In the genomic region with DNA sequence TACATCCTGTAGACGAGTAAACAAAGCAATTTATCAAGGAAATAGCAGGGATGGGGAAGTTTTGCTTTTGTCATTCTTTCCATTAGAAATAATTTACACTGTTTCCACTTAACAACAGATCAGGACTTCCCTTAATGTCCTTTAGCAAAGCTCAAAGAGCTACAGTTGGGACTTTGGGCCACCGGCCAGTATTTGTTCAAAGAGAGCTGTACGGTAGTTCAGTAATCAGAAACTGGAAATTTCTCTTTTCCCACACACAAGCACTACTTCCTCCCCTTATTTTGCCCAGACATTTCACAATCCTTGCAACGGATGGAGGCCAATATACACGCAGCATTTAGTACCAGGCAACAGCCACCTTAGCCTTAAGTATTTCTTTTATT, we compare ENCODE assay signal across 9 cellular contexts. TPM values are rescaled to one million over a fixed set of nuclear protein-coding genes. Genes with fewer than 3 reads are reported as not detected.
DNase-seq lines count a peak whose midpoint lies in the region; ATAC-seq, FAIRE-seq and TF ChIP-seq lines count a peak whose summit lies in the region.
"Had no signal": no experiment of that assay in that cellular context is flagged by ENCODE, and none has a peak within 500 bp of the region (broad histone marks: within the 10 kb centered on the region; RNA-seq: fewer than 3 reads in every experiment).

No MANE protein-coding gene starts in this region.

- no peak overlapping the region for H3K18ac ChIP-seq in H9 (ENCODE audit: insufficient read length, low read depth, low read length)

- no peak overlapping the region for H4K5ac ChIP-seq in H9 (ENCODE audit: insufficient read length, low read depth, low read length)

- H3K27ac Mint-ChIP-seq in H9 = no peak overlapping the region

- H2BK12ac ChIP-seq in H9 (ENCODE audit: insufficient read length, low read depth, low read length) = no peak overlapping the region

- no peak overlapping the region for H2BK20ac ChIP-seq in H9 (ENCODE audit: low read depth, low read length, poor library complexity, severe bottlenecking)

- no peak overlapping the region for H3K56ac ChIP-seq in H9 (ENCODE audit: insufficient read length, low read depth, low read length)

- H3K4ac ChIP-seq in H9 (ENCODE audit: low read depth, low read length) = no peak overlapping the region

- peak; percentile 61 for ATAC-seq in gastroesophageal sphincter
- no peak for ATAC-seq in GM18505 (IDR thresholded peaks at IDR 0.05; ENCODE audit: unreplicated experiment)

- H3K9me3 ChIP-seq in gastroesophageal sphincter = no peaks in the 10 kb centered on the region
- no peaks in the 10 kb centered on the region for H3K9me3 ChIP-seq in prostate gland
- no peaks in the 10 kb centered on the region for H3K9me3 ChIP-seq in H9 (ENCODE audit: control insufficient read depth, low read depth, low read length)

- H3K27me3 ChIP-seq in gastroesophageal sphincter (peaks cover under 1% of the 10 kb centered on the region), prostate gland (replicated peaks; ENCODE audit: insufficient read depth) (no peaks in the 10 kb centered on the region), H9 (ENCODE audit: insufficient read depth, low read length) (no peaks in the 10 kb centered on the region)

- H3T11ph ChIP-seq in H9 (ENCODE audit: low read length) = no peak overlapping the region

- no peaks in the 10 kb centered on the region for H3K36me3 ChIP-seq in gastroesophageal sphincter
- no peaks in the 10 kb centered on the region for H3K36me3 ChIP-seq in prostate gland

- TF ChIP-seq POLR2A in gastroesophageal sphincter (IDR thresholded peaks at IDR 0.05) = no peak
- TF ChIP-seq POLR2A in prostate gland (IDR thresholded peaks at IDR 0.05) = no peak
- TF ChIP-seq POLR2A in H54 (IDR thresholded peaks at IDR 0.05; ENCODE audit: low read depth, low read length) = no peak
- no peak for TF ChIP-seq POLR2A in GM18505 (IDR thresholded peaks at IDR 0.05; ENCODE audit: borderline replicate concordance, extremely low read depth, insufficient read depth, insufficient read length)

- H3K23ac ChIP-seq in H9 (ENCODE audit: insufficient read length, low read depth, low read length) = no peak overlapping the region

- H3K79me2 ChIP-seq in H9 (ENCODE audit: insufficient read depth, low read length) = no peaks in the 10 kb centered on the region

- no peak overlapping the region for H3K4me3 Mint-ChIP-seq in H9

- H3K4me3 ChIP-seq in gastroesophageal sphincter (no peak overlapping the region), prostate gland (no peak overlapping the region)

- H2BK120ac ChIP-seq in H9 (ENCODE audit: low read depth, low read length, poor library complexity, severe bottlenecking) = no peak overlapping the region

- H3K36me3 Mint-ChIP-seq in H9 (ENCODE audit: insufficient read depth in 1 of 3, low read depth in 3 of 3) = no peaks in the 10 kb centered on the region

- H3K27me3 Mint-ChIP-seq in H9 (ENCODE audit: low read depth) = peaks cover 4% of the 10 kb centered on the region

- H2AK5ac ChIP-seq in H9 (ENCODE audit: insufficient read length, low read length) = no peak overlapping the region

- no peaks in the 10 kb centered on the region for H3K9me3 Mint-ChIP-seq in H9

- peak overlapping the region in 3 of 4 donors; percentile 19 to 39 (median 28) for H3K27ac ChIP-seq in gastroesophageal sphincter
- peak overlapping the region in 1 of 2 donors; percentile 27 for H3K27ac ChIP-seq in prostate gland
- no peak overlapping the region for H3K27ac ChIP-seq in H9 (ENCODE audit: insufficient read length, low read depth, low read length)

- no peak overlapping the region for H2AFZ ChIP-seq in H9 (ENCODE audit: low read length)

- DNase-seq in EH (ENCODE audit: low read depth) = peak; percentile 77
- DNase-seq in SKM-1 (lab: John Stamatoyannopoulos, UW; ENCODE audit: unreplicated experiment) = peak; percentile 40
- DNase-seq in prostate gland (ENCODE audit: low spot score) = peak; percentile 41
- DNase-seq in H54 (ENCODE audit: insufficient read length, low spot score) = no peak
- DNase-seq in H9 = no peak
- no peak for DNase-seq in stimulated activated CD4-positive, alpha-beta T cell treated with anti-CD3 and anti-CD28 coated beads, Interleukin-1b, Interleukin-23, amount 100 ng/mL, for 48 hours
- DNase-seq: cortex of kidney had no signal

- H3K4me1 ChIP-seq in gastroesophageal sphincter (peaks cover 0 to 3% (median 0%) of the 10 kb centered on the region in 3 donors), prostate gland (replicated peaks) (no peaks in the 10 kb centered on the region), H9 (ENCODE audit: insufficient read depth, low read length) (no peaks in the 10 kb centered on the region)

- TF ChIP-seq CTCF in gastroesophageal sphincter (IDR thresholded peaks at IDR 0.05) (no peak), prostate gland (IDR thresholded peaks at IDR 0.05) (no peak), H9 (conservative IDR thresholded peaks at IDR 0.05) (no peak)

- H4K20me1 ChIP-seq in H9 (ENCODE audit: control insufficient read depth, insufficient read depth, insufficient read length) = no peaks in the 10 kb centered on the region

- H4K8ac ChIP-seq in H9 (replicated peaks; ENCODE audit: insufficient read length, low read depth, low read length) = no peak overlapping the region

- TF ChIP-seq EP300 in gastroesophageal sphincter (IDR thresholded peaks at IDR 0.05) = no peak

- no peak overlapping the region for H4K91ac ChIP-seq in H9 (ENCODE audit: insufficient read length, low read depth, low read length)

- intact Hi-C loops in prostate gland (cut with DNase I) = no loop called here

- H2BK15ac ChIP-seq in H9 (ENCODE audit: low read depth, low read length) = no peak overlapping the region

- no peak overlapping the region for H3K14ac ChIP-seq in H9 (ENCODE audit: insufficient read depth, low read length)

- no peak for FAIRE-seq in H54 (lab: Jason Lieb, UNC)

- H3K9ac ChIP-seq in H9 (ENCODE audit: extremely low read depth, insufficient read length, low read length) = no peak overlapping the region

- H3K23me2 ChIP-seq in H9 (ENCODE audit: insufficient read length, low read depth, low read length, poor library complexity, severe bottlenecking) = no peaks in the 10 kb centered on the region

- WGBS in gastroesophageal sphincter (ENCODE audit: low coverage in 1 of 2), 2 donors = 25 to 41% methylated on average over 5 of the region's 5 CpGs
- WGBS in prostate gland = 24% methylated on average over 5 of the region's 5 CpGs
- no CpG with 5 or more reads among the region's 5 CpGs for WGBS in H9 (ENCODE audit: extremely low coverage, insufficient read length, low lambda C conversion rate)

- H3K4me1 Mint-ChIP-seq in H9 = no peaks in the 10 kb centered on the region

- H3K4me2 ChIP-seq in H9 (ENCODE audit: insufficient read depth, insufficient read length, low read length) = no peak overlapping the region

- no peak overlapping the region for H2BK5ac ChIP-seq in H9 (ENCODE audit: insufficient read length, low read length)

- H3K79me1 ChIP-seq in H9 (ENCODE audit: insufficient read depth, low read depth, low read length, poor library complexity, severe bottlenecking) = no peaks in the 10 kb centered on the region

RNA-seq across cellular contexts. Expression of gene HINT3, which starts 12.1 kb away (rescaled TPM):
- 10 to 100 TPM; 31.0 to 54.8 (median 46.2) TPM for total RNA-seq in gastroesophageal sphincter
- 10 to 100 TPM; 29.5 to 40.9 TPM for total RNA-seq in prostate gland
- total RNA-seq in H9 (2021) = 11.5 and 11.7 TPM in 2 replicates

RNA-seq across cellular contexts. Expression of gene TRMT11, which starts 41.9 kb away (rescaled TPM):
- 10 to 100 TPM; 13.3 to 49.7 (median 22.3) TPM for total RNA-seq in gastroesophageal sphincter
- total RNA-seq in prostate gland = 10 to 100 TPM; 28.3 to 35.0 TPM
- 26.9 and 31.1 TPM in 2 replicates for total RNA-seq in H9 (2021)

Comparison
In these comparisons a context has a peak if more than half of its experiments do, and no peak if none do; other contexts are left out.
1. DNase-seq: peak in EH (single experiment), SKM-1 (single experiment) and prostate gland (single experiment); none in H54 (single experiment), H9 (single experiment) and stimulated activated CD4-positive, alpha-beta T cell treated with anti-CD3 and anti-CD28 coated beads, Interleukin-1b, Interleukin-23, amount 100 ng/mL, for 48 hours (single experiment).